In genomic region chr3:49165771-49166751, GRCh38 we compare ENCODE assay signal across 8 cellular contexts. TPM values are rescaled to one million over a fixed set of nuclear protein-coding genes. Genes with fewer than 3 reads are reported as not detected.
DNase-seq lines count a peak whose midpoint lies in the region; ATAC-seq, FAIRE-seq and TF ChIP-seq lines count a peak whose summit lies in the region.

Gene CCDC71 (minus strand): TSS chr3:49166331. CDS start chr3:49164208, 2,123 bp downstream.

- H4K8ac ChIP-seq in H1 (ENCODE audit: extremely low read depth, insufficient read depth, low read length): peak within 1 kb of the TSS; percentile 94
- peak within 1 kb of the TSS; percentile 83 for H4K8ac ChIP-seq in mesendoderm (ENCODE audit: low read depth, low read length)

- H3K36me3 ChIP-seq in H1 (ENCODE audit: control insufficient read depth in 2 of 4, insufficient read depth in 4 of 4, low read length in 3 of 4) (peaks cover 5 to 20% (median 12%) of the 10 kb centered on the region in 4 experiments), mesendoderm (ENCODE audit: control insufficient read depth, insufficient read depth, low read length) (peaks cover 9% of the 10 kb centered on the region)

- ATAC-seq in HG02943 (IDR thresholded peaks at IDR 0.05; ENCODE audit: low read depth, unreplicated experiment): peak; percentile 77
- ATAC-seq in HG02571 (IDR thresholded peaks at IDR 0.05; ENCODE audit: unreplicated experiment): no peak

- WGBS in H1 (ENCODE audit: extremely low coverage in 1 of 2, insufficient coverage in 1 of 2, insufficient read length in 1 of 2, insufficient replicate concordance in 2 of 2, low coverage in 1 of 2, low lambda C conversion rate in 2 of 2, missing lambda C conversion rate in 1 of 2), 2 experiments: 4% methylated on average over 49 of the region's 69 CpGs; no CpG with 5 or more reads in 1 of the 2 experiments
- no CpG with 5 or more reads among the region's 69 CpGs for WGBS in mesendoderm (ENCODE audit: extremely low coverage, insufficient coverage, low lambda C conversion rate)

- peaks cover 9 to 25% of the 10 kb centered on the region in 2 experiments; a peak in 3 of 4 replicates for H3K79me2 ChIP-seq in H1 (ENCODE audit: control insufficient read depth in 1 of 2, insufficient read depth in 2 of 2, low read length in 2 of 2)
- peaks cover 12% of the 10 kb centered on the region for H3K79me2 ChIP-seq in mesendoderm (ENCODE audit: control insufficient read depth, insufficient read depth, low read length)

- H2BK12ac ChIP-seq in H1 (ENCODE audit: low read depth, low read length): 0 out of 2 replicates have a peak within 1 kb of the TSS, but pooled peaks have one; percentile 7

- H3K79me1 ChIP-seq in H1 (ENCODE audit: low read depth, low read length) (peaks cover 23% of the 10 kb centered on the region), mesendoderm (ENCODE audit: low read length) (peaks cover 26% of the 10 kb centered on the region)

- no peak for TF ChIP-seq EP300 in H1 (IDR thresholded peaks at IDR 0.05; ENCODE audit: borderline replicate concordance in 1 of 2, low read depth in 2 of 2, low read length in 2 of 2)

- H2AFZ ChIP-seq in H1 (ENCODE audit: low read length): peak within 1 kb of the TSS; percentile 74; the same call in 1 of the 2 replicates

- H3K14ac ChIP-seq in H1 (ENCODE audit: insufficient read length): no peak within 1 kb of the TSS

- no peak for FAIRE-seq in H1 (lab: Jason Lieb, UNC)

- H2BK15ac ChIP-seq in H1 (ENCODE audit: low read length): no peak within 1 kb of the TSS
- H2BK15ac ChIP-seq in mesendoderm (replicated peaks; ENCODE audit: low read depth): no peak within 1 kb of the TSS

- DNase-seq in GM12864 (ENCODE audit: low read depth) (no peak), NCI-H748 treated with DMSO at 0.1 percent for 48 hours (lab: John Stamatoyannopoulos, UW) (peak; percentile 14), H1 (ENCODE audit: low read depth in 1 of 2, low spot score in 2 of 2) (peak; percentile 47 to 90), mesendoderm (peak; percentile 74)
- DNase-seq in activated CD8-positive, alpha-beta memory T cell treated with anti-CD3 and anti-CD28 coated beads for 24 hours: peak; percentile 90
- peak; percentile 67 for DNase-seq in stimulated activated CD8-positive, alpha-beta memory T cell treated with anti-CD3 and anti-CD28 coated beads, Interleukin-12 subunit alpha, Interleukin-12 subunit beta, amount 100 ng/mL, for 4 hours (ENCODE audit: low read depth)

- no peak for TF ChIP-seq CTCF in GM12864 (IDR thresholded peaks at IDR 0.05; ENCODE audit: low read depth, low read length, missing control alignments)
- no peak for TF ChIP-seq CTCF in H1 (IDR thresholded peaks at IDR 0.05; ENCODE audit: control extremely low read depth in 1 of 3, insufficient read depth in 1 of 3, low read depth in 1 of 3, low read length in 3 of 3)

- H2BK120ac ChIP-seq in H1 (replicated peaks; ENCODE audit: low read depth, low read length): no peak within 1 kb of the TSS
- no peak within 1 kb of the TSS for H2BK120ac ChIP-seq in mesendoderm (ENCODE audit: low read depth, low read length)

- POLR2A ChIA-PET in H1 (lab: Charles Lee; ENCODE audit: partially characterized antibody): interaction anchor here (0.6 to 4.3 kb wide), 6 partner anchors 10 to 72 kb away, joined by 3 to 15 read pairs (median 6); partner anchors contain the start of genes QRICH1 and USP19

- H4K5ac ChIP-seq in H1 (ENCODE audit: insufficient read length, low read depth, low read length) (peak within 1 kb of the TSS; percentile 50), mesendoderm (ENCODE audit: low read length) (peak within 1 kb of the TSS; percentile 100)

- peak within 1 kb of the TSS; percentile 10 for H3K56ac ChIP-seq in H1 (replicated peaks; ENCODE audit: insufficient read length, low read depth, low read length)
- H3K56ac ChIP-seq in mesendoderm (ENCODE audit: low read length): peak within 1 kb of the TSS; percentile 100

- H3K4me3 ChIP-seq in GM12864 (ENCODE audit: low read depth, low read length) (peak within 1 kb of the TSS; percentile 94), H1 (ENCODE audit: extremely low read depth in 1 of 4, insufficient read depth in 2 of 4, low read depth in 3 of 4, low read length in 4 of 4) (peak within 1 kb of the TSS; percentile 86 to 100 (median 94)), mesendoderm (ENCODE audit: low read length) (peak within 1 kb of the TSS; percentile 96)

- H3K27me3 ChIP-seq in H1 (replicated peaks in 1 of 4; ENCODE audit: control insufficient read depth in 3 of 4, extremely low read depth in 1 of 4, insufficient read depth in 3 of 4, low read length in 3 of 4) (peaks cover 0 to 3% (median 0%) of the 10 kb centered on the region in 4 experiments; a peak in 1 of 7 replicates), mesendoderm (ENCODE audit: insufficient read depth, low read length, poor library complexity) (no peaks in the 10 kb centered on the region)

- peak within 1 kb of the TSS; percentile 71 for H2BK5ac ChIP-seq in H1 (ENCODE audit: low read depth, low read length)
- no peak within 1 kb of the TSS for H2BK5ac ChIP-seq in mesendoderm (ENCODE audit: low read length)

- H4K20me1 ChIP-seq in H1 (replicated peaks in 1 of 2; ENCODE audit: control insufficient read depth in 1 of 2, insufficient read depth in 2 of 2, low read length in 2 of 2): peaks cover 3 to 10% of the 10 kb centered on the region in 2 experiments

- H3K4me1 ChIP-seq in H1 (replicated peaks in 1 of 4; ENCODE audit: control insufficient read depth in 3 of 4, insufficient read depth in 4 of 4, low read length in 3 of 4): peaks cover 0 to 11% (median 4%) of the 10 kb centered on the region in 4 experiments; a peak in 6 of 7 replicates
- H3K4me1 ChIP-seq in mesendoderm (ENCODE audit: control insufficient read depth, low read depth, low read length): peaks cover 2% of the 10 kb centered on the region

- H3K4me2 ChIP-seq in H1 (ENCODE audit: insufficient read depth in 1 of 2, low read depth in 2 of 2, low read length in 2 of 2): peak within 1 kb of the TSS; percentile 81 to 99
- H3K4me2 ChIP-seq in mesendoderm (ENCODE audit: low read length): peak within 1 kb of the TSS; percentile 91

- peak within 1 kb of the TSS; percentile 77 for H4K91ac ChIP-seq in H1 (replicated peaks; ENCODE audit: insufficient read length, low read length)

- peak in 1 of 2 experiments; percentile 82; a peak in 2 of 3 replicates for TF ChIP-seq POLR2A in H1 (IDR thresholded peaks at IDR 0.05; ENCODE audit: control extremely low read depth in 1 of 2, low read depth in 2 of 2, low read length in 2 of 2)

- H2AK5ac ChIP-seq in H1 (ENCODE audit: low read depth, low read length) (0 out of 2 replicates have a peak within 1 kb of the TSS, but pooled peaks have one; percentile 58), mesendoderm (ENCODE audit: low read length) (peak within 1 kb of the TSS; percentile 45)

- peak within 1 kb of the TSS; percentile 71 for H3K27ac ChIP-seq in H1 (ENCODE audit: low read depth, low read length)
- peak within 1 kb of the TSS; percentile 7 for H3K27ac ChIP-seq in mesendoderm (ENCODE audit: low read depth, low read length)

- peaks cover 9% of the 10 kb centered on the region for H3K23me2 ChIP-seq in H1 (ENCODE audit: low read depth, low read length)

- H3K23ac ChIP-seq in H1 (ENCODE audit: insufficient read length): no peak within 1 kb of the TSS
- no peak within 1 kb of the TSS for H3K23ac ChIP-seq in mesendoderm (ENCODE audit: low read length)

- H3K4ac ChIP-seq in H1 (replicated peaks; ENCODE audit: insufficient read length, low read depth, low read length) (peak within 1 kb of the TSS; percentile 98), mesendoderm (ENCODE audit: low read depth, low read length) (peak within 1 kb of the TSS; percentile 66)

- TF ChIP-seq RAD21 in H1 (IDR thresholded peaks at IDR 0.05 in 1 of 2, conservative IDR thresholded peaks at IDR 0.05 in 1 of 2; ENCODE audit: low read depth in 2 of 2, low read length in 2 of 2): no peak

- H3K18ac ChIP-seq in H1 (ENCODE audit: extremely low read depth, low read length) (peak within 1 kb of the TSS; percentile 57; the same call in 1 of the 2 replicates), mesendoderm (ENCODE audit: low read length) (peak within 1 kb of the TSS; percentile 87)

- H2BK20ac ChIP-seq in H1 (ENCODE audit: low read length): no peak within 1 kb of the TSS

- no peaks in the 10 kb centered on the region for H3K9me3 ChIP-seq in H1 (ENCODE audit: insufficient read depth in 2 of 2, low read depth in 1 of 2, low read length in 1 of 2)

- peak within 1 kb of the TSS; percentile 75 to 89 (median 80) for H3K9ac ChIP-seq in H1 (replicated peaks in 1 of 4; ENCODE audit: extremely low read depth in 1 of 4, low read depth in 3 of 4, low read length in 3 of 4)
- peak within 1 kb of the TSS; percentile 95 for H3K9ac ChIP-seq in mesendoderm (ENCODE audit: low read length)

- CTCF ChIA-PET in H1 (lab: Charles Lee; ENCODE audit: partially characterized antibody): interaction anchor here (1.1 to 5.9 kb wide), 2 partner anchors 9 to 293 kb away, joined by 3 to 38 read pairs; no protein-coding TSS in a partner anchor

TF ChIP-seq in H1, 55 proteins besides CTCF, POLR2A, EP300 and RAD21 (continues in another document):
- peak; percentile 96 for TF ChIP-seq GABPA (IDR thresholded peaks at IDR 0.05; ENCODE audit: borderline replicate concordance, insufficient read depth, low read length)
- TF ChIP-seq BCL11A (IDR thresholded peaks at IDR 0.05; ENCODE audit: low read depth in 2 of 2, low read length in 2 of 2): no peak
- peak; percentile 36 for TF ChIP-seq TAF7 (optimal IDR thresholded peaks at IDR 0.05; ENCODE audit: borderline replicate concordance, low read depth, low read length)
- TF ChIP-seq YY1 (IDR thresholded peaks at IDR 0.05; ENCODE audit: low read depth, low read length): peak; percentile 92
- TF ChIP-seq ZNF274 (IDR thresholded peaks at IDR 0.05; ENCODE audit: borderline replicate concordance, extremely low read depth, low read length): no peak
- peak; percentile 60; the same call in 1 of the 2 replicates for TF ChIP-seq EGR1 (IDR thresholded peaks at IDR 0.05; ENCODE audit: borderline replicate concordance, low read depth, low read length)
- no peak; the same call in 1 of the 2 replicates for TF ChIP-seq POLR2AphosphoS5 (IDR thresholded peaks at IDR 0.05; ENCODE audit: low read depth, low read length)
- TF ChIP-seq SUZ12 (IDR thresholded peaks at IDR 0.05; ENCODE audit: low read length): no peak
- TF ChIP-seq KDM4A (IDR thresholded peaks at IDR 0.05; ENCODE audit: low read depth, low read length, severe bottlenecking): peak; percentile 33
- TF ChIP-seq CREB1 (IDR thresholded peaks at IDR 0.05): peak; percentile 49

RNA-seq across cellular contexts. Expression of gene CCDC71, which starts in this region (rescaled TPM):
- total RNA-seq in H1 (2021; fragmentation: NEBNext Ultra II Directional; extraction: Animal tissue kit (Norgen Biotek cat#: 25700)): 26.7 and 27.6 TPM in 2 replicates
- 57.4 and 70.7 TPM in 2 replicates for polyA plus RNA-seq in H1 (2011; rRNA removed)
- polyA plus RNA-seq in H1 (2011; cell fraction: cytosol; rRNA removed): 56.0 TPM
- polyA plus RNA-seq in H1 (2011; cell fraction: nucleus; rRNA removed): 49.3 TPM
- 19.0 to 33.3 TPM (median 30.0 TPM) in 4 replicates for polyA plus RNA-seq in H1 (2012, experiment 1 of 2)
- polyA plus RNA-seq in H1 (2012, experiment 2 of 2): 30.3 TPM
- polyA plus RNA-seq in H1 (2013, experiment 1 of 2): 22.3 TPM
- 20.5 TPM for polyA plus RNA-seq in H1 (2013, experiment 2 of 2)
- polyA minus RNA-seq in H1 (2011; rRNA and poly(A)+ RNA removed): 58.9 and 67.1 TPM in 2 replicates
- 31.9 TPM for polyA minus RNA-seq in H1 (2011; cell fraction: cytosol; rRNA and poly(A)+ RNA removed)
- 58.1 TPM for polyA minus RNA-seq in H1 (2011; cell fraction: nucleus; rRNA and poly(A)+ RNA removed)
- polyA plus RNA-seq in mesendoderm (2013, experiment 1 of 2): 23.9 TPM
- polyA plus RNA-seq in mesendoderm (2013, experiment 2 of 2): 24.1 TPM
